In genomic region chr2:203775684-203776083, GRCh38 we compare ENCODE assay signal across 1 cellular context.
TF ChIP-seq lines count a peak whose summit lies in the region.

No MANE protein-coding gene starts in this region.

TF ChIP-seq in H1, 55 proteins besides CTCF, POLR2A, EP300 and RAD21 (continued from another document):
- no peak for TF ChIP-seq CHD7 (IDR thresholded peaks at IDR 0.05; ENCODE audit: insufficient replicate concordance, low read length)
- no peak for TF ChIP-seq PHF8 (conservative IDR thresholded peaks at IDR 0.05; ENCODE audit: low read depth, low read length)
